6 cellular contexts compared by ENCODE assay signal in genomic region chr11:67392182-67392715, GRCh38. TPM values are rescaled to one million over a fixed set of nuclear protein-coding genes. Genes with fewer than 3 reads are reported as not detected.
A peak's percentile ranks its signal among the peaks of the same experiment; 100 is the strongest.
DNase-seq lines count a peak whose midpoint lies in the region; ATAC-seq, FAIRE-seq and TF ChIP-seq lines count a peak whose summit lies in the region.

No MANE protein-coding gene starts in this region.

- FAIRE-seq in GM12892 (lab: Jason Lieb, UNC): peak; percentile 36

- H3K27ac ChIP-seq in SJCRH30: peak overlapping the region; percentile 76; the same call in 1 of the 2 replicates
- peak overlapping the region; percentile 40 to 85 for H3K27ac ChIP-seq in left lung

- peaks cover 5% of the 10 kb centered on the region; the same call in 1 of the 2 replicates for H3K36me3 ChIP-seq in SJCRH30
- peaks cover 0 to 38% of the 10 kb centered on the region in 2 donors for H3K36me3 ChIP-seq in left lung

- H3K4me3 ChIP-seq in SJCRH30 (peak overlapping the region; percentile 70), left lung (peak overlapping the region; percentile 81 to 89)

- intact Hi-C loops in left lung (cut with DNase I): loop anchor here in 1 of 2 donors (5.0 kb wide), 1 partner anchor 115 kb away; the partner anchor contains the start of genes CDK2AP2 and PITPNM1

- H3K27me3 ChIP-seq in SJCRH30 (no peaks in the 10 kb centered on the region), left lung (no peaks in the 10 kb centered on the region)

- H3K9me3 ChIP-seq in SJCRH30 (replicated peaks) (no peaks in the 10 kb centered on the region), left lung (no peaks in the 10 kb centered on the region)

- no peak for TF ChIP-seq CTCF in left lung (IDR thresholded peaks at IDR 0.05)

- peak; percentile 1 for ATAC-seq in left lung

- H3K4me1 ChIP-seq in SJCRH30: no peaks in the 10 kb centered on the region
- peaks cover 5 to 30% of the 10 kb centered on the region in 2 donors for H3K4me1 ChIP-seq in left lung

- DNase-seq in GM12892 (ENCODE audit: insufficient read length) (no peak), SJCRH30 (no peak), left lung (peak in 1 of 2 donors; percentile 61), COLO668 (lab: John Stamatoyannopoulos, UW; ENCODE audit: unreplicated experiment) (no peak), iPS-NIHi11 (ENCODE audit: low spot score) (no peak), pons (ENCODE audit: low spot score) (no peak)

- TF ChIP-seq POLR2A in GM12892 (IDR thresholded peaks at IDR 0.05; ENCODE audit: low read depth, low read length): no peak

RNA-seq across cellular contexts. Expression of gene RAD9A, which starts 0.5 kb away (rescaled TPM):
- 15.3 TPM for polyA plus RNA-seq in GM12892 (2012; ENCODE audit: missing spikeins)
- 9.4 and 11.7 TPM in 2 replicates for total RNA-seq in SJCRH30 (2014; rRNA removed; shearing (Covaris generic))
- total RNA-seq in left lung: 10 to 100 TPM; 18.4 to 21.5 TPM

RNA-seq across cellular contexts. Expression of gene PPP1CA, which starts 9.4 kb away (rescaled TPM):
- 152 TPM for polyA plus RNA-seq in GM12892 (2012; ENCODE audit: missing spikeins)
- total RNA-seq in SJCRH30 (2014; rRNA removed; shearing (Covaris generic)): 169 and 197 TPM in 2 replicates
- 100 to 1,000 TPM; 138 to 173 TPM for total RNA-seq in left lung

RNA-seq across cellular contexts. Expression of gene TBC1D10C, which starts 11.6 kb away (rescaled TPM):
- 17.3 TPM for polyA plus RNA-seq in GM12892 (2012; ENCODE audit: missing spikeins)
- total RNA-seq in SJCRH30 (2014; rRNA removed; shearing (Covaris generic)): not detected in 2 replicates
- total RNA-seq in left lung: 10 to 100 TPM in 1 of 2 donors, 1 to 10 TPM in 1; 8.0 to 15.5 TPM

RNA-seq across cellular contexts. Expression of gene CLCF1, which starts 18.9 kb away (rescaled TPM):
- polyA plus RNA-seq in GM12892 (2012; ENCODE audit: missing spikeins): 0.95 TPM
- 5.2 and 6.1 TPM in 2 replicates for total RNA-seq in SJCRH30 (2014; rRNA removed; shearing (Covaris generic))
- 1 to 10 TPM; 7.3 to 9.2 TPM for total RNA-seq in left lung

RNA-seq across cellular contexts. Expression of gene CARNS1, which starts 23.2 kb away (rescaled TPM):
- 0.28 TPM for polyA plus RNA-seq in GM12892 (2012; ENCODE audit: missing spikeins)
- total RNA-seq in SJCRH30 (2014; rRNA removed; shearing (Covaris generic)): 0.05 and 0.08 TPM in 2 replicates
- 1 to 10 TPM in 1 of 2 donors, under 1 TPM in 1; 0.71 to 1.2 TPM for total RNA-seq in left lung
